Comparison of ENCODE assay signal across 8 cellular contexts in genomic region chr10:119178371-119179119, GRCh38. TPM values are rescaled to one million over a fixed set of nuclear protein-coding genes. Genes with fewer than 3 reads are reported as not detected.
DNase-seq lines count a peak whose midpoint lies in the region; ATAC-seq and TF ChIP-seq lines count a peak whose summit lies in the region.

PRDX3 (minus strand) TSS chr10:119178812; CDS start chr10:119178790, 22 bp downstream.

- TF ChIP-seq POLR2A in lower leg skin (IDR thresholded peaks at IDR 0.05), result peak in 1 of 2 donors; percentile 58

- peak within 1 kb of the TSS; percentile 76 for H3K27ac ChIP-seq in C4-2B

- peak; percentile 69 for DNase-seq in NCI-H748 treated with DMSO at 0.1 percent for 48 hours (lab: John Stamatoyannopoulos, UW)
- peak; percentile 93 for DNase-seq in activated CD4-positive, alpha-beta T cell treated with anti-CD3 and anti-CD28 coated beads, Interleukin-2, amount 50 U/mL, for 4 hours
- DNase-seq in dermis microvascular lymphatic vessel endothelial cell (ENCODE audit: low read depth in 2 of 2), result peak; percentile 47 to 89
- DNase-seq in lower leg skin (ENCODE audit: low spot score in 2 of 2), result peak; percentile 91 to 99
- DNase-seq in stimulated activated CD4-positive, alpha-beta T cell treated with anti-CD3 and anti-CD28 coated beads, TNF-alpha, amount 100 ng/mL, for 1 hour (ENCODE audit: low read depth in 3 of 3, low spot score in 1 of 3), result peak; percentile 77 to 94 (median 78)

- peak within 1 kb of the TSS; percentile 40 for H3K4me3 ChIP-seq in lower leg skin (ENCODE audit: low read depth, poor library complexity, severe bottlenecking)

- intact Hi-C loops in lower leg skin (cut with DNase I; ENCODE audit: low total_unique reads), result no loop called here

- ATAC-seq in GM19372 (IDR thresholded peaks at IDR 0.05; ENCODE audit: low read depth, unreplicated experiment), result peak; percentile 92
- ATAC-seq in HG03558 (IDR thresholded peaks at IDR 0.05; ENCODE audit: extremely low read depth, unreplicated experiment), result peak; percentile 65

- TF ChIP-seq CTCF in C4-2B (conservative IDR thresholded peaks at IDR 0.05) (no peak), lower leg skin (IDR thresholded peaks at IDR 0.05) (no peak)

- WGBS in lower leg skin, 2 donors, result 0% methylated on average over 24 to 30 of the region's 45 CpGs

RNA-seq across cellular contexts. Expression of gene PRDX3, which starts in this region (rescaled TPM):
- 160 and 235 TPM in 2 replicates for total RNA-seq in dermis microvascular lymphatic vessel endothelial cell
- total RNA-seq in lower leg skin, result 10 to 100 TPM; 35.7 to 70.7 (median 57.3) TPM

Comparison
In these comparisons a context has a peak if more than half of its experiments do, and no peak if none do; other contexts are left out.
1. Peak in every context shown above with its lines: DNase-seq, ATAC-seq, H3K4me3 ChIP-seq and H3K27ac ChIP-seq.